8 cellular contexts compared by ENCODE assay signal in genomic region chr4:67327245-67327860, GRCh38.
DNase-seq lines count a peak whose midpoint lies in the region; ATAC-seq and TF ChIP-seq lines count a peak whose summit lies in the region.

No MANE protein-coding gene starts in this region.

- no peaks in the 10 kb centered on the region for H3K9me3 ChIP-seq in WERI-Rb-1 (ENCODE audit: severe bottlenecking)
- no peaks in the 10 kb centered on the region for H3K9me3 ChIP-seq in lung (ENCODE audit: control insufficient read depth in 2 of 2, insufficient read depth in 1 of 2, low read length in 1 of 2)

- H3K4me3 ChIP-seq in BJ (ENCODE audit: low read depth, low read length) (no peak overlapping the region), WERI-Rb-1 (ENCODE audit: low read depth, low read length) (no peak overlapping the region), dorsolateral prefrontal cortex (no peak overlapping the region), lung (no peak overlapping the region)

- WGBS in lung, 2 donors, result 5 to 6% methylated on average over 6 of the region's 6 CpGs

- H3K27me3 ChIP-seq in BJ (ENCODE audit: control insufficient read depth, insufficient read depth, low read length) (no peaks in the 10 kb centered on the region), WERI-Rb-1 (ENCODE audit: insufficient read depth, low read depth, severe bottlenecking) (no peaks in the 10 kb centered on the region), dorsolateral prefrontal cortex (peaks cover 0 to 7% (median 0%) of the 10 kb centered on the region in 45 donors), lung (ENCODE audit: control insufficient read depth, insufficient read depth) (no peaks in the 10 kb centered on the region)

- H3K27ac ChIP-seq in WERI-Rb-1, result no peak overlapping the region
- no peak overlapping the region for H3K27ac ChIP-seq in dorsolateral prefrontal cortex
- no peak overlapping the region for H3K27ac ChIP-seq in lung (ENCODE audit: low read depth in 1 of 2, low read length in 1 of 2)

- POLR2A ChIA-PET in BJ (lab: Charles Lee), result no interaction called here

- CTCF ChIA-PET in BJ (lab: Yijun Ruan, JAX), result interaction anchor here (0.5 to 1.8 kb wide), 7 partner anchors 9 to 1017 kb away, joined by 3 to 5 read pairs (median 3); no protein-coding TSS in a partner anchor

- intact Hi-C loops in dorsolateral prefrontal cortex (cut with DNase I), result no loop called here

- H3K36me3 ChIP-seq in BJ (ENCODE audit: control insufficient read depth, insufficient read depth, low read length), result no peaks in the 10 kb centered on the region
- no peaks in the 10 kb centered on the region for H3K36me3 ChIP-seq in WERI-Rb-1
- H3K36me3 ChIP-seq in lung (ENCODE audit: control insufficient read depth in 2 of 2, insufficient read depth in 2 of 2, low read length in 2 of 2), result no peaks in the 10 kb centered on the region

- ATAC-seq in GM18861 (IDR thresholded peaks at IDR 0.05; ENCODE audit: unreplicated experiment) (peak; percentile 97), HG03039 (IDR thresholded peaks at IDR 0.05; ENCODE audit: unreplicated experiment) (peak; percentile 99), lung (ENCODE audit: insufficient read depth, low FRiP score) (peak; percentile 63)

- TF ChIP-seq CTCF in BJ (IDR thresholded peaks at IDR 0.05; ENCODE audit: insufficient read depth, low read depth, low read length) (peak; percentile 89), WERI-Rb-1 (IDR thresholded peaks at IDR 0.05; ENCODE audit: low read depth, low read length) (peak; percentile 72), dorsolateral prefrontal cortex (IDR thresholded peaks at IDR 0.05 in 54 of 56, conservative IDR thresholded peaks at IDR 0.05 in 2 of 56; ENCODE audit: low read depth in 1 of 56, partially characterized antibody in 56 of 56) (peak; percentile 81 to 98 (median 91)), lung (IDR thresholded peaks at IDR 0.05; ENCODE audit: control extremely low read depth, extremely low read depth) (peak; percentile 71)

- no peak for DNase-seq in BJ (ENCODE audit: low read depth)
- DNase-seq in NCI-H2029 (lab: John Stamatoyannopoulos, UW), result peak; percentile 58
- DNase-seq in WERI-Rb-1, result peak; percentile 67
- DNase-seq in dorsolateral prefrontal cortex, result peak in 7 of 10 donors; percentile 38 to 72 (median 45)
- peak; percentile 46 for DNase-seq in lung (ENCODE audit: low spot score)
- peak; percentile 11 for DNase-seq in stimulated activated CD8-positive, alpha-beta memory T cell treated with anti-CD3 and anti-CD28 coated beads, Interleukin-7, amount 100 ng/mL, for 24 hours (ENCODE audit: low read depth)

- no peaks in the 10 kb centered on the region for H3K4me1 ChIP-seq in lung (ENCODE audit: control insufficient read depth in 2 of 2, insufficient read depth in 2 of 2, low read length in 2 of 2)
